Comparison of ENCODE assay signal across 22 cellular contexts in genomic region chr4:40912455-40913055, GRCh38.
DNase-seq lines count a peak whose midpoint lies in the region; ATAC-seq and TF ChIP-seq lines count a peak whose summit lies in the region.
"Had no signal": no experiment of that assay in that cellular context is flagged by ENCODE, and none has a peak within 500 bp of the region (broad histone marks: within the 10 kb centered on the region; RNA-seq: fewer than 3 reads in every experiment).

No MANE protein-coding gene starts in this region.

- H3K9me3 ChIP-seq in GM23248 (ENCODE audit: low read depth) (no peaks in the 10 kb centered on the region), left ventricle myocardium inferior (replicated peaks) (no peaks in the 10 kb centered on the region), Peyer's patch (no peaks in the 10 kb centered on the region)
- H3K9me3 ChIP-seq: breast epithelium, upper lobe of right lung had no signal

- no peak overlapping the region for H2AFZ ChIP-seq in GM23248

- H3K36me3 ChIP-seq in GM23248 (ENCODE audit: low read depth) (no peaks in the 10 kb centered on the region), left ventricle myocardium inferior (peaks cover 9% of the 10 kb centered on the region), Peyer's patch (no peaks in the 10 kb centered on the region)
- H3K36me3 ChIP-seq: breast epithelium, upper lobe of right lung had no signal

- H3K9me2 ChIP-seq in GM23248 (ENCODE audit: insufficient read depth), result no peaks in the 10 kb centered on the region

- TF ChIP-seq POLR2A in Peyer's patch (IDR thresholded peaks at IDR 0.05), result no peak

- no peaks in the 10 kb centered on the region for H4K20me1 ChIP-seq in GM23248 (ENCODE audit: insufficient read depth)

- peak; percentile 64 for DNase-seq in GM23248
- no peak for DNase-seq in RWPE1 (ENCODE audit: low spot score)
- peak; percentile 49 for DNase-seq in fibroblast of peridontal ligament (ENCODE audit: extremely low read depth)
- DNase-seq in renal cortical epithelial cell (ENCODE audit: low read depth), result peak; percentile 28
- no peak for DNase-seq in left ventricle myocardium inferior
- DNase-seq in T-helper 1 cell, result no peak
- DNase-seq in Peyer's patch, result no peak
- DNase-seq: activated CD4-positive, CD25-positive, alpha-beta regulatory T cell; activated CD8-positive, alpha-beta T cell treated with anti-CD3 and anti-CD28 coated beads, Interleukin-2, amount 10 ng/mL, durations not matched to agents 7 days and 5 days; activated T-cell treated with anti-CD3 and anti-CD28 coated beads, Interleukin-2, amount 50 U/mL, for 48 hours; erythroblast; glutamatergic neuron; Karpas-422; NCI-H1105; nucleus accumbens; right cardiac atrium; Right ventricle myocardium superior; stimulated activated naive CD4-positive, alpha-beta T cell; T-helper 17 cell; upper lobe of right lung had no signal

- CTCF ChIA-PET in RWPE1 (lab: Yijun Ruan, JAX), result interaction anchor here (0.6 to 1.1 kb wide), 5 partner anchors 12 to 973 kb away, joined by 3 to 6 read pairs (median 4); no protein-coding TSS in a partner anchor

- no peak overlapping the region for H3K27ac ChIP-seq in GM23248
- peak overlapping the region; percentile 82 for H3K27ac ChIP-seq in RWPE1
- H3K27ac ChIP-seq in left ventricle myocardium inferior (replicated peaks), result no peak overlapping the region
- H3K27ac ChIP-seq in Peyer's patch, result no peak overlapping the region
- H3K27ac ChIP-seq: breast epithelium, upper lobe of right lung had no signal

- H3K4me3 ChIP-seq in GM23248, result no peak overlapping the region
- no peak overlapping the region for H3K4me3 ChIP-seq in left ventricle myocardium inferior
- H3K4me3 ChIP-seq in Peyer's patch, result no peak overlapping the region
- H3K4me3 ChIP-seq: breast epithelium, upper lobe of right lung had no signal

- TF ChIP-seq CTCF in RWPE1 (conservative IDR thresholded peaks at IDR 0.05; ENCODE audit: low read depth) (no peak), left ventricle myocardium inferior (IDR thresholded peaks at IDR 0.05; ENCODE audit: borderline replicate concordance) (no peak), Peyer's patch (IDR thresholded peaks at IDR 0.05) (no peak)

- H3K9ac ChIP-seq in GM23248, result no peak overlapping the region

- POLR2A ChIA-PET in RWPE1 (lab: Yijun Ruan, JAX; ENCODE audit: low non-redundant PET), result no interaction called here

- H3K4me2 ChIP-seq in GM23248 (ENCODE audit: unreplicated experiment), result no peak overlapping the region

- no peaks in the 10 kb centered on the region for H3K27me3 ChIP-seq in GM23248 (replicated peaks; ENCODE audit: insufficient read depth)
- H3K27me3 ChIP-seq in left ventricle myocardium inferior (ENCODE audit: low read depth), result no peaks in the 10 kb centered on the region
- H3K27me3 ChIP-seq in Peyer's patch, result no peaks in the 10 kb centered on the region
- H3K27me3 ChIP-seq: breast epithelium, upper lobe of right lung had no signal

- 87 to 89% methylated on average over 11 of the region's 11 CpGs for WGBS in GM23248 (ENCODE audit: low coverage in 1 of 2, low lambda C conversion rate in 2 of 2, missing lambda C conversion rate in 2 of 2), 2 experiments

- in situ Hi-C loops in GM23248 (cut with MboI), result no loop called here

- peaks cover 43% of the 10 kb centered on the region for H3F3A ChIP-seq in GM23248 (ENCODE audit: insufficient read depth)

- H3K79me2 ChIP-seq in GM23248 (ENCODE audit: insufficient read depth), result no peaks in the 10 kb centered on the region

- intact Hi-C loops in left ventricle myocardium inferior (cut with micrococcal nuclease), result no loop called here

- H3K4me1 ChIP-seq in GM23248 (ENCODE audit: insufficient read depth) (peaks cover 45% of the 10 kb centered on the region), left ventricle myocardium inferior (peaks cover 39% of the 10 kb centered on the region), Peyer's patch (no peaks in the 10 kb centered on the region)
- H3K4me1 ChIP-seq: breast epithelium had no signal

- no peak for ATAC-seq in HG03045 (IDR thresholded peaks at IDR 0.05; ENCODE audit: unreplicated experiment)
- ATAC-seq: activated CD8-positive, alpha-beta T cell treated with anti-CD3 and anti-CD28 coated beads, Interleukin-2, amount 10 ng/mL, durations not matched to agents 7 days and 5 days; right cardiac atrium; T-helper 17 cell; upper lobe of right lung had no signal

Comparison
In these comparisons a context has a peak if more than half of its experiments do, and no peak if none do; other contexts are left out.
1. DNase-seq: peak in GM23248 (single experiment), fibroblast of peridontal ligament (single experiment) and renal cortical epithelial cell (single experiment); none in RWPE1 (single experiment), left ventricle myocardium inferior (single experiment), T-helper 1 cell (0 of 5) and Peyer's patch (0 of 3).